17 cellular contexts compared by ENCODE assay signal in genomic region chr1:72780212-72780611, GRCh38.
"Had no signal": no experiment of that assay in that cellular context is flagged by ENCODE, and none has a peak within 500 bp of the region (broad histone marks: within the 10 kb centered on the region; RNA-seq: fewer than 3 reads in every experiment).

No MANE protein-coding gene starts in this region.

- H3K9me3 ChIP-seq: colonic mucosa, esophagus muscularis mucosa, gastrocnemius medialis, lower lobe of right lung, mucosa of descending colon had no signal

- H3K4me1 ChIP-seq: colonic mucosa, gastrocnemius medialis, heart right ventricle, left lung, lower lobe of right lung had no signal

- H3K27me3 ChIP-seq: colonic mucosa, esophagus muscularis mucosa, gastrocnemius medialis, heart right ventricle, left lung had no signal

- DNase-seq: colonic mucosa; cortex of kidney; effector memory CD4-positive, alpha-beta T cell; foreskin fibroblast; foreskin melanocyte; gastrocnemius medialis; glutamatergic neuron; head of caudate nucleus; heart right ventricle; hippocampal formation; left cardiac atrium; left lung; left ventricle myocardium superior; lower lobe of right lung; mesenchymal stem cell; mucosa of descending colon had no signal

- H3K4me3 ChIP-seq: colonic mucosa, esophagus muscularis mucosa, gastrocnemius medialis, heart right ventricle, left lung, lower lobe of right lung, mucosa of descending colon had no signal

- H3K27ac ChIP-seq: colonic mucosa, esophagus muscularis mucosa, gastrocnemius medialis, heart right ventricle, left lung, lower lobe of right lung had no signal

- H3K36me3 ChIP-seq: colonic mucosa, esophagus muscularis mucosa, gastrocnemius medialis, heart right ventricle, left lung, lower lobe of right lung had no signal
